In the genomic region with DNA sequence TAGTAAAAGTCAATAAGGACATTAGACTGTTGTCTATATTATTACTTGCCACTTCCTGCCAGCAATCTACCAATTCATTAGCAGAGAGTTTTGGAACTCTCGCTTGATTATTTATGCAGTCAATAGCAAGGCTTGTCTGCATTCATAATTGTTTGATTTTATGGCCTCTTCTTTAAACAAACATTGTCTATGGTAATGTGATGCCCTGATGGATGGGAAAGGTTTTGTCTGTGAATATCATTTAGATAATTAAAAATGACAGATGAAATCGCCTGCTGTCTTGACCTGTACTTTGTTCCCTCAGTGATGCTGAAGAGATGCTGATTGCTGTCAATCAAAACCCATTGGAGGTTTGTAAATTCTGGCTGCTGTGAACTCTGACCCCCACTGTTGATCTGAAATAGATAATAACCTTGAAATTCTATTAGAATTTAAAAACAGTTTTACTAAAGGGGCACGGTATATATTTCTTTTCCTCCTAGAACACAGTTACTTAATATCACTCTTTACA, we compare ENCODE assay signal across 19 cellular contexts.
"Had no signal": no experiment of that assay in that cellular context is flagged by ENCODE, and none has a peak within 500 bp of the region (broad histone marks: within the 10 kb centered on the region; RNA-seq: fewer than 3 reads in every experiment).

No MANE protein-coding gene starts in this region.

- ATAC-seq: activated T-cell treated with anti-CD3 and anti-CD28 coated beads, Interleukin-2, amount 50 U/mL, for 72 hours; left cardiac atrium; lower lobe of right lung; naive thymus-derived CD8-positive, alpha-beta T cell; pancreas; sciatic nerve; stimulated activated effector memory CD8-positive, alpha-beta T cell treated with anti-CD3 and anti-CD28 coated beads, Interleukin-12 subunit alpha, Interleukin-12 subunit beta, amount 100 ng/mL, for 72 hours had no signal

- H3K27ac ChIP-seq: brain microvascular endothelial cell, lower lobe of right lung, neutrophil, pancreas, stomach, WERI-Rb-1 had no signal

- H3K4me3 ChIP-seq: lower lobe of right lung, pancreas, smooth muscle cell, stomach had no signal

- H3K4me1 ChIP-seq: lower lobe of right lung, pancreas, stomach had no signal

- DNase-seq: activated CD4-positive, alpha-beta T cell treated with anti-CD3 and anti-CD28 coated beads for 1 hour; activated CD8-positive, alpha-beta memory T cell treated with anti-CD3 and anti-CD28 coated beads for 24 hours; activated effector memory CD4-positive, alpha-beta T cell treated with anti-CD3 and anti-CD28 coated beads, Interleukin-2, amount 50 U/mL, for 16 hours; activated naive CD4-positive, alpha-beta T cell treated with anti-CD3 and anti-CD28 coated beads, Interleukin-2, amount 50 U/mL, for 16 hours; activated T-cell treated with anti-CD3 and anti-CD28 coated beads, Interleukin-2, amount 50 U/mL, for 72 hours; aorta; central memory CD4-positive, alpha-beta T cell; left cardiac atrium; lower lobe of right lung; naive thymus-derived CD8-positive, alpha-beta T cell; pancreas; stimulated activated CD4-positive, alpha-beta T cell treated with anti-CD3 and anti-CD28 coated beads, Interleukin-4, amount 100 ng/mL, for 24 hours; stomach; WERI-Rb-1 had no signal

- H3K27me3 ChIP-seq: brain microvascular endothelial cell, neutrophil, pancreas, stomach had no signal

- H3K9me3 ChIP-seq: lower lobe of right lung, neutrophil, pancreas, stomach had no signal

- H3K36me3 ChIP-seq: brain microvascular endothelial cell, lower lobe of right lung, neutrophil, pancreas, stomach, WERI-Rb-1 had no signal
